In genomic region chr4:148029781-148030180, GRCh38 we compare ENCODE assay signal across 14 cellular contexts.
A peak's percentile ranks its signal among the peaks of the same experiment; 100 is the strongest.
DNase-seq lines count a peak whose midpoint lies in the region; TF ChIP-seq lines count a peak whose summit lies in the region.
"Had no signal": no experiment of that assay in that cellular context is flagged by ENCODE, and none has a peak within 500 bp of the region (broad histone marks: within the 10 kb centered on the region; RNA-seq: fewer than 3 reads in every experiment).

No MANE protein-coding gene starts in this region.

- peaks cover 41% of the 10 kb centered on the region for H3K4me1 Mint-ChIP-seq in dendritic cell treated with granulocyte-macrophage colony-stimulating factor and Interleukin-4, amounts not matched to agents 40 ng/mL and 50 ng/mL, for 4 days (ENCODE audit: low read depth)
- peaks cover 31% of the 10 kb centered on the region for H3K4me1 Mint-ChIP-seq in osteocyte (ENCODE audit: unreplicated experiment)

- H3K27ac ChIP-seq in BLaER1 treated with 17β-estradiol and CSF1 and Interleukin-3, amounts not matched to agents 10 nM and 100 nM, result peak overlapping the region in 1 of 11 experiments; percentile 31; a peak in 2 of 22 replicates
- H3K27ac ChIP-seq: A549 had no signal

- no peaks in the 10 kb centered on the region for H3K9me3 Mint-ChIP-seq in dendritic cell treated with granulocyte-macrophage colony-stimulating factor and Interleukin-4, amounts not matched to agents 40 ng/mL and 50 ng/mL, for 4 days
- no peaks in the 10 kb centered on the region for H3K9me3 Mint-ChIP-seq in osteocyte (ENCODE audit: unreplicated experiment)

- H4K20me1 ChIP-seq in BLaER1 treated with 17β-estradiol and CSF1 and Interleukin-3, amounts not matched to agents 10 nM and 100 nM, result peaks cover 0 to 10% (median 0%) of the 10 kb centered on the region in 11 experiments; a peak in 1 of 22 replicates

- H3K27me3 Mint-ChIP-seq in dendritic cell treated with granulocyte-macrophage colony-stimulating factor and Interleukin-4, amounts not matched to agents 40 ng/mL and 50 ng/mL, for 4 days, result no peaks in the 10 kb centered on the region
- no peaks in the 10 kb centered on the region for H3K27me3 Mint-ChIP-seq in osteocyte (ENCODE audit: unreplicated experiment)

- TF ChIP-seq CTCF in osteocyte (IDR thresholded peaks at IDR 0.05), result no peak

- no peak overlapping the region for H3K9ac ChIP-seq in BLaER1 treated with 17β-estradiol and CSF1 and Interleukin-3, amounts not matched to agents 10 nM and 100 nM

- H3K4me2 ChIP-seq in BLaER1 treated with 17β-estradiol and CSF1 and Interleukin-3, amounts not matched to agents 10 nM and 100 nM, result peak overlapping the region in 8 of 11 experiments; percentile 5 to 47 (median 30); a peak in 9 of 22 replicates
- H3K4me2 ChIP-seq: A549 had no signal

- peak overlapping the region; percentile 34 for H3K27ac Mint-ChIP-seq in dendritic cell treated with granulocyte-macrophage colony-stimulating factor and Interleukin-4, amounts not matched to agents 40 ng/mL and 50 ng/mL, for 4 days
- peak overlapping the region; percentile 86 for H3K27ac Mint-ChIP-seq in osteocyte (ENCODE audit: unreplicated experiment)
- H3K27ac Mint-ChIP-seq: CD8-positive, alpha-beta T cell had no signal

- H3K9me3 ChIP-seq in BLaER1 treated with 17β-estradiol and CSF1 and Interleukin-3, amounts not matched to agents 10 nM and 100 nM (replicated peaks in 1 of 11), result peaks cover 0 to 19% (median 14%) of the 10 kb centered on the region in 11 experiments; a peak in 18 of 22 replicates

- no peak overlapping the region for H3K4me3 Mint-ChIP-seq in dendritic cell treated with granulocyte-macrophage colony-stimulating factor and Interleukin-4, amounts not matched to agents 40 ng/mL and 50 ng/mL, for 4 days
- H3K4me3 Mint-ChIP-seq in osteocyte (ENCODE audit: unreplicated experiment), result no peak overlapping the region
- H3K4me3 Mint-ChIP-seq: CD8-positive, alpha-beta T cell had no signal

- intact Hi-C loops in dendritic cell treated with granulocyte-macrophage colony-stimulating factor and Interleukin-4, amounts not matched to agents 40 ng/mL and 50 ng/mL, for 4 days (cut with micrococcal nuclease), result no loop called here

- peaks cover 71% of the 10 kb centered on the region for H3K36me3 Mint-ChIP-seq in dendritic cell treated with granulocyte-macrophage colony-stimulating factor and Interleukin-4, amounts not matched to agents 40 ng/mL and 50 ng/mL, for 4 days (ENCODE audit: low read depth)
- peaks cover 26% of the 10 kb centered on the region for H3K36me3 Mint-ChIP-seq in osteocyte (ENCODE audit: unreplicated experiment)
- H3K36me3 Mint-ChIP-seq: CD8-positive, alpha-beta T cell had no signal

- no peak overlapping the region for H3K4me3 ChIP-seq in BLaER1 treated with 17β-estradiol and CSF1 and Interleukin-3, amounts not matched to agents 10 nM and 100 nM
- H3K4me3 ChIP-seq: A549 had no signal

- H3K36me3 ChIP-seq in BLaER1 treated with 17β-estradiol and CSF1 and Interleukin-3, amounts not matched to agents 10 nM and 100 nM, result peaks cover 0 to 22% (median 4%) of the 10 kb centered on the region in 11 experiments; a peak in 6 of 22 replicates

- H3K4me1 ChIP-seq in BLaER1 treated with 17β-estradiol and CSF1 and Interleukin-3, amounts not matched to agents 10 nM and 100 nM, result peaks cover 0 to 17% (median 15%) of the 10 kb centered on the region in 10 experiments; a peak in 14 of 20 replicates

- no peaks in the 10 kb centered on the region for H3K27me3 ChIP-seq in BLaER1 treated with 17β-estradiol and CSF1 and Interleukin-3, amounts not matched to agents 10 nM and 100 nM

- DNase-seq in MV-4-11 (lab: John Stamatoyannopoulos, UW) (peak; percentile 21), osteocyte (ENCODE audit: extremely low spot score, unreplicated experiment) (no peak), OCI-M2 (lab: John Stamatoyannopoulos, UW; ENCODE audit: unreplicated experiment) (no peak), NCI-H1436 treated with DMSO at 0.1 percent for 48 hours (lab: John Stamatoyannopoulos, UW) (no peak), SKM-1 treated with dmso at 0.1 percent for 144 hours (lab: John Stamatoyannopoulos, UW; ENCODE audit: unreplicated experiment) (no peak)
- DNase-seq: CD8-positive, alpha-beta T cell; DMS79 treated with DMSO at 0.1 percent for 48 hours; KG1; NCI-H1105 treated with DMSO at 0.1 percent for 48 hours; NCI-H2029 treated with DMSO at 0.1 percent for 48 hours; NCI-H510A had no signal
